16 cellular contexts compared by ENCODE assay signal in the genomic region with DNA sequence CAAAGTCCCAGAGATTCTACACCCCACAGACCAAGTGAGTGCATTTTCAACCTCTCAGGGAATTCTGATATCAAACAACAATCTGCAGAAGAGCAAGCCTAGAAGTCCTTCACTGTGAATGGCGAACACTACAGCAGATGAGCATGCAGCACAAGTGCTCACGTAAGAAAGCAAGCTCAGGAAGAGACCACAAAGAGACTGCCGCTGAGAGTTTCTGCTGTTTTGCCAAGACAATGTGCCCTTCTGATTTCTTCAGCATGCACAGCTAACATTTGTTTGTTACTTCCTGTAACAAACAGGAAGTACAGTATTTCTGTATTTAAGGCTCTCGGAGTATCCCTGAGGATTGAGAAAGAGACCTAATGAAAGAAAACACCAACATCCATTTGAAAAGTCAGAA. TPM values are rescaled to one million over a fixed set of nuclear protein-coding genes. Genes with fewer than 3 reads are reported as not detected.
DNase-seq lines count a peak whose midpoint lies in the region; ATAC-seq and TF ChIP-seq lines count a peak whose summit lies in the region.
"Had no signal": no experiment of that assay in that cellular context is flagged by ENCODE, and none has a peak within 500 bp of the region (broad histone marks: within the 10 kb centered on the region; RNA-seq: fewer than 3 reads in every experiment).

No MANE protein-coding gene starts in this region.

- no peak for TF ChIP-seq CTCF in endothelial cell (IDR thresholded peaks at IDR 0.05; ENCODE audit: unreplicated experiment)

- H3K4me3 Mint-ChIP-seq in endothelial cell (ENCODE audit: unreplicated experiment) = no peak overlapping the region
- no peak overlapping the region for H3K4me3 Mint-ChIP-seq in stimulated activated naive B cell treated with anti-CD40 and anti-IgM and Interleukin-4, amounts not matched to agents 10 μg/mL and 1 μg/mL and 100 μg/mL, for 72 hours
- H3K4me3 Mint-ChIP-seq: B cell had no signal

- ATAC-seq in stimulated activated naive B cell treated with anti-CD40 and anti-IgM and Interleukin-4, amounts not matched to agents 10 μg/mL and 1 μg/mL and 100 μg/mL, for 72 hours (replicated peaks) = no peak
- ATAC-seq: A549, GM12878 had no signal

- H3K9me3 Mint-ChIP-seq in endothelial cell (ENCODE audit: unreplicated experiment) = no peaks in the 10 kb centered on the region
- H3K9me3 Mint-ChIP-seq in stimulated activated naive B cell treated with anti-CD40 and anti-IgM and Interleukin-4, amounts not matched to agents 10 μg/mL and 1 μg/mL and 100 μg/mL, for 72 hours = peaks cover 11 to 14% of the 10 kb centered on the region in 2 donors

- peaks cover 26% of the 10 kb centered on the region for H3K4me1 Mint-ChIP-seq in endothelial cell (ENCODE audit: unreplicated experiment)
- H3K4me1 Mint-ChIP-seq in stimulated activated naive B cell treated with anti-CD40 and anti-IgM and Interleukin-4, amounts not matched to agents 10 μg/mL and 1 μg/mL and 100 μg/mL, for 72 hours = no peaks in the 10 kb centered on the region
- H3K4me1 Mint-ChIP-seq: B cell had no signal

- DNase-seq in DMS79 treated with DMSO at 0.1 percent for 48 hours (lab: John Stamatoyannopoulos, UW) = peak; percentile 72
- peak; percentile 16 for DNase-seq in SK-MEL-5 (ENCODE audit: low read depth, low spot score)
- peak; percentile 12 for DNase-seq in endothelial cell (ENCODE audit: low spot score)
- DNase-seq in stimulated activated naive B cell treated with anti-CD40 and anti-IgM and Interleukin-4, amounts not matched to agents 10 μg/mL and 1 μg/mL and 100 μg/mL, for 72 hours = no peak
- DNase-seq in superior temporal gyrus (ENCODE audit: extremely low spot score) = no peak
- no peak for DNase-seq in G401 (ENCODE audit: low spot score)
- no peak for DNase-seq in NCI-H1930 (lab: John Stamatoyannopoulos, UW)
- DNase-seq: DMS53, Karpas-422, NCI-H226, NCI-H524, NCI-H774, Peyer's patch had no signal

- in situ Hi-C loops in SK-MEL-5 (cut with HindIII; ENCODE audit: low pct_unique_long_range_greater_than_20kb, low sequenced_read_pairs) = no loop called here
- in situ Hi-C loops in G401 (cut with HindIII; ENCODE audit: low sequenced_read_pairs) = no loop called here

- peaks cover 25% of the 10 kb centered on the region for H3K36me3 Mint-ChIP-seq in endothelial cell (ENCODE audit: low read depth, unreplicated experiment)
- peaks cover 11 to 12% of the 10 kb centered on the region in 2 donors for H3K36me3 Mint-ChIP-seq in stimulated activated naive B cell treated with anti-CD40 and anti-IgM and Interleukin-4, amounts not matched to agents 10 μg/mL and 1 μg/mL and 100 μg/mL, for 72 hours

- H3K27me3 Mint-ChIP-seq in endothelial cell (ENCODE audit: unreplicated experiment) = peaks cover 4% of the 10 kb centered on the region
- H3K27me3 Mint-ChIP-seq in stimulated activated naive B cell treated with anti-CD40 and anti-IgM and Interleukin-4, amounts not matched to agents 10 μg/mL and 1 μg/mL and 100 μg/mL, for 72 hours = no peaks in the 10 kb centered on the region

- peak overlapping the region; percentile 91 for H3K27ac Mint-ChIP-seq in endothelial cell (ENCODE audit: unreplicated experiment)
- peak overlapping the region; percentile 49 for H3K27ac Mint-ChIP-seq in stimulated activated naive B cell treated with anti-CD40 and anti-IgM and Interleukin-4, amounts not matched to agents 10 μg/mL and 1 μg/mL and 100 μg/mL, for 72 hours
- H3K27ac Mint-ChIP-seq: B cell had no signal

RNA-seq across cellular contexts. Expression of a gene that starts 45.9 kb away (rescaled TPM):
- 11.5 and 15.6 TPM in 2 replicates for total RNA-seq in SK-MEL-5 (2014; rRNA removed; shearing (Covaris generic))
- polyA plus RNA-seq in SK-MEL-5 (2015; cell fraction: cytosol; rRNA removed) = 6.1 and 9.1 TPM in 2 replicates
- 37.1 and 37.6 TPM in 2 replicates for polyA plus RNA-seq in SK-MEL-5 (2015; cell fraction: nucleus; rRNA removed)
- 71.6 TPM for total RNA-seq in endothelial cell (ENCODE audit: unreplicated experiment)
- total RNA-seq in G401 (2014; rRNA removed; shearing (Covaris generic)) = 51.1 and 90.5 TPM in 2 replicates

Comparison
In these comparisons a context has a peak if more than half of its experiments do, and no peak if none do; other contexts are left out.
1. DNase-seq: peak in DMS79 treated with DMSO at 0.1 percent for 48 hours (single experiment), SK-MEL-5 (single experiment) and endothelial cell (single experiment); none in stimulated activated naive B cell treated with anti-CD40 and anti-IgM and Interleukin-4, amounts not matched to agents 10 μg/mL and 1 μg/mL and 100 μg/mL, for 72 hours (single experiment), superior temporal gyrus (single experiment), G401 (single experiment) and NCI-H1930 (0 of 2).